ENCODE assay signal across 1 cellular context in genomic region chr10:72626444-72626754, GRCh38.
TF ChIP-seq lines count a peak whose summit lies in the region.

No MANE protein-coding gene starts in this region.

TF ChIP-seq in K562, 482 proteins besides CTCF, POLR2A, EP300 and RAD21 (continued from another document and continues in another):
- no peak for TF ChIP-seq E2F4 (CRISPR knock-in tag; IDR thresholded peaks at IDR 0.05; ENCODE audit: low read depth)
- peak; percentile 64 for TF ChIP-seq ZBTB40 (IDR thresholded peaks at IDR 0.05)
- TF ChIP-seq ZBTB40 (CRISPR knock-in tag; IDR thresholded peaks at IDR 0.05), result no peak
- no peak for TF ChIP-seq ZBTB43 (CRISPR knock-in tag; IDR thresholded peaks at IDR 0.05)
- no peak for TF ChIP-seq HBP1 (CRISPR knock-in tag; IDR thresholded peaks at IDR 0.05)
- TF ChIP-seq POLR2H (tag; IDR thresholded peaks at IDR 0.05; ENCODE audit: low read depth), result peak; percentile 25
- no peak for TF ChIP-seq NFYB (IDR thresholded peaks at IDR 0.05; ENCODE audit: extremely low read depth, insufficient read length)
- TF ChIP-seq ZNF584 (CRISPR knock-in tag; IDR thresholded peaks at IDR 0.05; ENCODE audit: low read depth), result no peak
- 0 out of 2 replicates have a peak, but pooled peaks have one; percentile 8 for TF ChIP-seq CEBPB (tag; IDR thresholded peaks at IDR 0.05)
- TF ChIP-seq ARNT (IDR thresholded peaks at IDR 0.05), result peak in 1 of 2 experiments; percentile 10; a peak in 1 of 4 replicates
- no peak for TF ChIP-seq CEBPZ (IDR thresholded peaks at IDR 0.05; ENCODE audit: borderline replicate concordance, low read depth, low read length)
- TF ChIP-seq HINFP (tag; conservative IDR thresholded peaks at IDR 0.05; ENCODE audit: low read depth), result no peak
- no peak for TF ChIP-seq STAT6 (CRISPR knock-in tag; IDR thresholded peaks at IDR 0.05)
- TF ChIP-seq ETV1 (tag; conservative IDR thresholded peaks at IDR 0.05; ENCODE audit: low read depth), result 0 out of 2 replicates have a peak, but pooled peaks have one; percentile 44
